1 cellular context compared by ENCODE assay signal in genomic region chr12:56342290-56342689, GRCh38.
TF ChIP-seq lines count a peak whose summit lies in the region.

No MANE protein-coding gene starts in this region.

TF ChIP-seq in HepG2, 621 proteins besides CTCF, POLR2A, EP300 and RAD21:
- peak; percentile 35; the same call in 1 of the 2 replicates for TF ChIP-seq ZNF121 (CRISPR knock-in tag; IDR thresholded peaks at IDR 0.05)
